1 cellular context compared by ENCODE assay signal in the genomic region with DNA sequence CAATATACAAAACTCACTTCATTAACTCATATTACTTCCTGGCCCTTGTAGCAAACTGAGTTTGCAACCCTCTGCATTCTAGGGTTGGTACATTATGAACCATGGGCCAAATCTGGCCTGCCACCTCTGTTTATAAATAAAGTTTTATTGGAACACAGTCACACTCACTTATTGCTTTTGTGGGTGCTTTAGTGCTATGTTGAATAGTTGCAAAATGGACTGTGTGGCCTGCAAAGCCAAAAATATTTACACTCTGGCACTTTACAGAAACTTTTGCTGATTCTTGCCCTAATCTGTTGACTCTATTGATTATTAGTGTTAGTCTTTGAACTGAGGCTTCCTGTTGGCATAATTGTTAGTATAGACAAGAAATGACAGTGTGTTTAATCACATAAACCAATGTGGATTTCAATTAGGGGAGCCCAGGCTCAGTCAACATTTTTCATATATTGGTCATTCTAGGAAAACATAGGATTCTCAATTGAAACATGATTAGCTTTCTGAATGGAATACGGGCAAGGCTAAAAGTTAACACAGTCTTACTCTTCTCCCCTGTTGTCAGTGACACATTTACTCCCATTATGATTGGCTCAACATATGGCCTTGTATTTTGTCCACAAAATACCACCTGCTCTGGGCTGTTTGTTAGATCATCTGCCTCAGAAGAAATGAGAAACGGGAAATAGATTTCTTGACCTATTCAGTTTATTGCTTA.
TF ChIP-seq lines count a peak whose summit lies in the region.

No MANE protein-coding gene starts in this region.

TF ChIP-seq in HepG2, 621 proteins besides CTCF, POLR2A, EP300 and RAD21 (continued from another document and continues in another):
- TF ChIP-seq, protein P1, sequence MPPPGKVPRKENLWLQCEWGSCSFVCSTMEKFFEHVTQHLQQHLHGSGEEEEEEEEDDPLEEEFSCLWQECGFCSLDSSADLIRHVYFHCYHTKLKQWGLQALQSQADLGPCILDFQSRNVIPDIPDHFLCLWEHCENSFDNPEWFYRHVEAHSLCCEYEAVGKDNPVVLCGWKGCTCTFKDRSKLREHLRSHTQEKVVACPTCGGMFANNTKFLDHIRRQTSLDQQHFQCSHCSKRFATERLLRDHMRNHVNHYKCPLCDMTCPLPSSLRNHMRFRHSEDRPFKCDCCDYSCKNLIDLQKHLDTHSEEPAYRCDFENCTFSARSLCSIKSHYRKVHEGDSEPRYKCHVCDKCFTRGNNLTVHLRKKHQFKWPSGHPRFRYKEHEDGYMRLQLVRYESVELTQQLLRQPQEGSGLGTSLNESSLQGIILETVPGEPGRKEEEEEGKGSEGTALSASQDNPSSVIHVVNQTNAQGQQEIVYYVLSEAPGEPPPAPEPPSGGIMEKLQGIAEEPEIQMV (CRISPR knock-in tag; IDR thresholded peaks at IDR 0.05; ENCODE audit: low read depth), result no peak
- TF ChIP-seq, protein P2, sequence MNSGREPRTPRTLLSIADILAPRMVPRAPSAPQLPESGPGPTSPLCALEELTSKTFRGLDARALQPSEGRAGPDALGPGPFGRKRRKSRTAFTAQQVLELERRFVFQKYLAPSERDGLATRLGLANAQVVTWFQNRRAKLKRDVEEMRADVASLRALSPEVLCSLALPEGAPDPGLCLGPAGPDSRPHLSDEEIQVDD (CRISPR knock-in tag; IDR thresholded peaks at IDR 0.05; ENCODE audit: borderline replicate concordance), result no peak
- TF ChIP-seq ZNF788 (CRISPR knock-in tag; IDR thresholded peaks at IDR 0.05; ENCODE audit: borderline replicate concordance), result peak; percentile 39; the same call in 1 of the 2 replicates
- TF ChIP-seq, protein P3, sequence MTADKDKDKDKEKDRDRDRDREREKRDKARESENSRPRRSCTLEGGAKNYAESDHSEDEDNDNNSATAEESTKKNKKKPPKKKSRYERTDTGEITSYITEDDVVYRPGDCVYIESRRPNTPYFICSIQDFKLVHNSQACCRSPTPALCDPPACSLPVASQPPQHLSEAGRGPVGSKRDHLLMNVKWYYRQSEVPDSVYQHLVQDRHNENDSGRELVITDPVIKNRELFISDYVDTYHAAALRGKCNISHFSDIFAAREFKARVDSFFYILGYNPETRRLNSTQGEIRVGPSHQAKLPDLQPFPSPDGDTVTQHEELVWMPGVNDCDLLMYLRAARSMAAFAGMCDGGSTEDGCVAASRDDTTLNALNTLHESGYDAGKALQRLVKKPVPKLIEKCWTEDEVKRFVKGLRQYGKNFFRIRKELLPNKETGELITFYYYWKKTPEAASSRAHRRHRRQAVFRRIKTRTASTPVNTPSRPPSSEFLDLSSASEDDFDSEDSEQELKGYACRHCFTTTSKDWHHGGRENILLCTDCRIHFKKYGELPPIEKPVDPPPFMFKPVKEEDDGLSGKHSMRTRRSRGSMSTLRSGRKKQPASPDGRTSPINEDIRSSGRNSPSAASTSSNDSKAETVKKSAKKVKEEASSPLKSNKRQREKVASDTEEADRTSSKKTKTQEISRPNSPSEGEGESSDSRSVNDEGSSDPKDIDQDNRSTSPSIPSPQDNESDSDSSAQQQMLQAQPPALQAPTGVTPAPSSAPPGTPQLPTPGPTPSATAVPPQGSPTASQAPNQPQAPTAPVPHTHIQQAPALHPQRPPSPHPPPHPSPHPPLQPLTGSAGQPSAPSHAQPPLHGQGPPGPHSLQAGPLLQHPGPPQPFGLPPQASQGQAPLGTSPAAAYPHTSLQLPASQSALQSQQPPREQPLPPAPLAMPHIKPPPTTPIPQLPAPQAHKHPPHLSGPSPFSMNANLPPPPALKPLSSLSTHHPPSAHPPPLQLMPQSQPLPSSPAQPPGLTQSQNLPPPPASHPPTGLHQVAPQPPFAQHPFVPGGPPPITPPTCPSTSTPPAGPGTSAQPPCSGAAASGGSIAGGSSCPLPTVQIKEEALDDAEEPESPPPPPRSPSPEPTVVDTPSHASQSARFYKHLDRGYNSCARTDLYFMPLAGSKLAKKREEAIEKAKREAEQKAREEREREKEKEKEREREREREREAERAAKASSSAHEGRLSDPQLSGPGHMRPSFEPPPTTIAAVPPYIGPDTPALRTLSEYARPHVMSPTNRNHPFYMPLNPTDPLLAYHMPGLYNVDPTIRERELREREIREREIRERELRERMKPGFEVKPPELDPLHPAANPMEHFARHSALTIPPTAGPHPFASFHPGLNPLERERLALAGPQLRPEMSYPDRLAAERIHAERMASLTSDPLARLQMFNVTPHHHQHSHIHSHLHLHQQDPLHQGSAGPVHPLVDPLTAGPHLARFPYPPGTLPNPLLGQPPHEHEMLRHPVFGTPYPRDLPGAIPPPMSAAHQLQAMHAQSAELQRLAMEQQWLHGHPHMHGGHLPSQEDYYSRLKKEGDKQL (CRISPR knock-in tag; IDR thresholded peaks at IDR 0.05; ENCODE audit: low read depth), result peak; percentile 83
- TF ChIP-seq, protein P4, sequence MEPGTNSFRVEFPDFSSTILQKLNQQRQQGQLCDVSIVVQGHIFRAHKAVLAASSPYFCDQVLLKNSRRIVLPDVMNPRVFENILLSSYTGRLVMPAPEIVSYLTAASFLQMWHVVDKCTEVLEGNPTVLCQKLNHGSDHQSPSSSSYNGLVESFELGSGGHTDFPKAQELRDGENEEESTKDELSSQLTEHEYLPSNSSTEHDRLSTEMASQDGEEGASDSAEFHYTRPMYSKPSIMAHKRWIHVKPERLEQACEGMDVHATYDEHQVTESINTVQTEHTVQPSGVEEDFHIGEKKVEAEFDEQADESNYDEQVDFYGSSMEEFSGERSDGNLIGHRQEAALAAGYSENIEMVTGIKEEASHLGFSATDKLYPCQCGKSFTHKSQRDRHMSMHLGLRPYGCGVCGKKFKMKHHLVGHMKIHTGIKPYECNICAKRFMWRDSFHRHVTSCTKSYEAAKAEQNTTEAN (CRISPR knock-in tag; conservative IDR thresholded peaks at IDR 0.05), result peak; percentile 80
- TF ChIP-seq MTF2 (CRISPR knock-in tag; IDR thresholded peaks at IDR 0.05; ENCODE audit: borderline replicate concordance), result peak; percentile 50; the same call in 1 of the 2 replicates
- no peak for TF ChIP-seq IKZF4 (CRISPR knock-in tag; IDR thresholded peaks at IDR 0.05; ENCODE audit: borderline replicate concordance, low read depth, not compliant biosample characterization)
- TF ChIP-seq ZNF143 (CRISPR knock-in tag; IDR thresholded peaks at IDR 0.05), result no peak
- no peak for TF ChIP-seq ZBTB7A (CRISPR knock-in tag; IDR thresholded peaks at IDR 0.05)
- TF ChIP-seq, protein P5, sequence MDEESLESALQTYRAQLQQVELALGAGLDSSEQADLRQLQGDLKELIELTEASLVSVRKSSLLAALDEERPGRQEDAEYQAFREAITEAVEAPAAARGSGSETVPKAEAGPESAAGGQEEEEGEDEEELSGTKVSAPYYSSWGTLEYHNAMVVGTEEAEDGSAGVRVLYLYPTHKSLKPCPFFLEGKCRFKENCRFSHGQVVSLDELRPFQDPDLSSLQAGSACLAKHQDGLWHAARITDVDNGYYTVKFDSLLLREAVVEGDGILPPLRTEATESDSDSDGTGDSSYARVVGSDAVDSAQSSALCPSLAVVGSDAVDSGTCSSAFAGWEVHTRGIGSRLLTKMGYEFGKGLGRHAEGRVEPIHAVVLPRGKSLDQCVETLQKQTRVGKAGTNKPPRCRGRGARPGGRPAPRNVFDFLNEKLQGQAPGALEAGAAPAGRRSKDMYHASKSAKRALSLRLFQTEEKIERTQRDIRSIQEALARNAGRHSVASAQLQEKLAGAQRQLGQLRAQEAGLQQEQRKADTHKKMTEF (CRISPR knock-in tag; IDR thresholded peaks at IDR 0.05), result peak; percentile 89
- TF ChIP-seq, protein P6, sequence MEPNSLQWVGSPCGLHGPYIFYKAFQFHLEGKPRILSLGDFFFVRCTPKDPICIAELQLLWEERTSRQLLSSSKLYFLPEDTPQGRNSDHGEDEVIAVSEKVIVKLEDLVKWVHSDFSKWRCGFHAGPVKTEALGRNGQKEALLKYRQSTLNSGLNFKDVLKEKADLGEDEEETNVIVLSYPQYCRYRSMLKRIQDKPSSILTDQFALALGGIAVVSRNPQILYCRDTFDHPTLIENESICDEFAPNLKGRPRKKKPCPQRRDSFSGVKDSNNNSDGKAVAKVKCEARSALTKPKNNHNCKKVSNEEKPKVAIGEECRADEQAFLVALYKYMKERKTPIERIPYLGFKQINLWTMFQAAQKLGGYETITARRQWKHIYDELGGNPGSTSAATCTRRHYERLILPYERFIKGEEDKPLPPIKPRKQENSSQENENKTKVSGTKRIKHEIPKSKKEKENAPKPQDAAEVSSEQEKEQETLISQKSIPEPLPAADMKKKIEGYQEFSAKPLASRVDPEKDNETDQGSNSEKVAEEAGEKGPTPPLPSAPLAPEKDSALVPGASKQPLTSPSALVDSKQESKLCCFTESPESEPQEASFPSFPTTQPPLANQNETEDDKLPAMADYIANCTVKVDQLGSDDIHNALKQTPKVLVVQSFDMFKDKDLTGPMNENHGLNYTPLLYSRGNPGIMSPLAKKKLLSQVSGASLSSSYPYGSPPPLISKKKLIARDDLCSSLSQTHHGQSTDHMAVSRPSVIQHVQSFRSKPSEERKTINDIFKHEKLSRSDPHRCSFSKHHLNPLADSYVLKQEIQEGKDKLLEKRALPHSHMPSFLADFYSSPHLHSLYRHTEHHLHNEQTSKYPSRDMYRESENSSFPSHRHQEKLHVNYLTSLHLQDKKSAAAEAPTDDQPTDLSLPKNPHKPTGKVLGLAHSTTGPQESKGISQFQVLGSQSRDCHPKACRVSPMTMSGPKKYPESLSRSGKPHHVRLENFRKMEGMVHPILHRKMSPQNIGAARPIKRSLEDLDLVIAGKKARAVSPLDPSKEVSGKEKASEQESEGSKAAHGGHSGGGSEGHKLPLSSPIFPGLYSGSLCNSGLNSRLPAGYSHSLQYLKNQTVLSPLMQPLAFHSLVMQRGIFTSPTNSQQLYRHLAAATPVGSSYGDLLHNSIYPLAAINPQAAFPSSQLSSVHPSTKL (CRISPR knock-in tag; IDR thresholded peaks at IDR 0.05), result peak; percentile 94
- TF ChIP-seq HNF4A (CRISPR knock-in tag; IDR thresholded peaks at IDR 0.05), result peak; percentile 84
- TF ChIP-seq KDM6A (CRISPR knock-in tag; IDR thresholded peaks at IDR 0.05; ENCODE audit: low read depth), result peak; percentile 76
- 0 out of 2 replicates have a peak, but pooled peaks have one; percentile 26 for TF ChIP-seq ELF4 (CRISPR knock-in tag; IDR thresholded peaks at IDR 0.05; ENCODE audit: borderline replicate concordance)
- no peak for TF ChIP-seq ZNF33B (CRISPR knock-in tag; IDR thresholded peaks at IDR 0.05)
- TF ChIP-seq, protein P7, sequence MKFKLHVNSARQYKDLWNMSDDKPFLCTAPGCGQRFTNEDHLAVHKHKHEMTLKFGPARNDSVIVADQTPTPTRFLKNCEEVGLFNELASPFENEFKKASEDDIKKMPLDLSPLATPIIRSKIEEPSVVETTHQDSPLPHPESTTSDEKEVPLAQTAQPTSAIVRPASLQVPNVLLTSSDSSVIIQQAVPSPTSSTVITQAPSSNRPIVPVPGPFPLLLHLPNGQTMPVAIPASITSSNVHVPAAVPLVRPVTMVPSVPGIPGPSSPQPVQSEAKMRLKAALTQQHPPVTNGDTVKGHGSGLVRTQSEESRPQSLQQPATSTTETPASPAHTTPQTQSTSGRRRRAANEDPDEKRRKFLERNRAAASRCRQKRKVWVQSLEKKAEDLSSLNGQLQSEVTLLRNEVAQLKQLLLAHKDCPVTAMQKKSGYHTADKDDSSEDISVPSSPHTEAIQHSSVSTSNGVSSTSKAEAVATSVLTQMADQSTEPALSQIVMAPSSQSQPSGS (CRISPR knock-in tag; IDR thresholded peaks at IDR 0.05), result peak; percentile 32; the same call in 1 of the 2 replicates
- 0 out of 2 replicates have a peak, but pooled peaks have one; percentile 15 for TF ChIP-seq ZNF12 (CRISPR knock-in tag; IDR thresholded peaks at IDR 0.05)
- TF ChIP-seq LCORL (IDR thresholded peaks at IDR 0.05), result peak; percentile 76; the same call in 1 of the 2 replicates
- TF ChIP-seq LCORL (CRISPR knock-in tag; IDR thresholded peaks at IDR 0.05), result peak; percentile 93
- TF ChIP-seq, protein P8, sequence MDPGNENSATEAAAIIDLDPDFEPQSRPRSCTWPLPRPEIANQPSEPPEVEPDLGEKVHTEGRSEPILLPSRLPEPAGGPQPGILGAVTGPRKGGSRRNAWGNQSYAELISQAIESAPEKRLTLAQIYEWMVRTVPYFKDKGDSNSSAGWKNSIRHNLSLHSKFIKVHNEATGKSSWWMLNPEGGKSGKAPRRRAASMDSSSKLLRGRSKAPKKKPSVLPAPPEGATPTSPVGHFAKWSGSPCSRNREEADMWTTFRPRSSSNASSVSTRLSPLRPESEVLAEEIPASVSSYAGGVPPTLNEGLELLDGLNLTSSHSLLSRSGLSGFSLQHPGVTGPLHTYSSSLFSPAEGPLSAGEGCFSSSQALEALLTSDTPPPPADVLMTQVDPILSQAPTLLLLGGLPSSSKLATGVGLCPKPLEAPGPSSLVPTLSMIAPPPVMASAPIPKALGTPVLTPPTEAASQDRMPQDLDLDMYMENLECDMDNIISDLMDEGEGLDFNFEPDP (CRISPR knock-in tag; conservative IDR thresholded peaks at IDR 0.05), result 0 out of 2 replicates have a peak, but pooled peaks have one; percentile 68
- peak; percentile 78; the same call in 1 of the 2 replicates for TF ChIP-seq ZNF264 (CRISPR knock-in tag; IDR thresholded peaks at IDR 0.05)
- TF ChIP-seq ZNF766 (CRISPR knock-in tag; IDR thresholded peaks at IDR 0.05; ENCODE audit: borderline replicate concordance), result 0 out of 2 replicates have a peak, but pooled peaks have one; percentile 38
- TF ChIP-seq, protein P9, sequence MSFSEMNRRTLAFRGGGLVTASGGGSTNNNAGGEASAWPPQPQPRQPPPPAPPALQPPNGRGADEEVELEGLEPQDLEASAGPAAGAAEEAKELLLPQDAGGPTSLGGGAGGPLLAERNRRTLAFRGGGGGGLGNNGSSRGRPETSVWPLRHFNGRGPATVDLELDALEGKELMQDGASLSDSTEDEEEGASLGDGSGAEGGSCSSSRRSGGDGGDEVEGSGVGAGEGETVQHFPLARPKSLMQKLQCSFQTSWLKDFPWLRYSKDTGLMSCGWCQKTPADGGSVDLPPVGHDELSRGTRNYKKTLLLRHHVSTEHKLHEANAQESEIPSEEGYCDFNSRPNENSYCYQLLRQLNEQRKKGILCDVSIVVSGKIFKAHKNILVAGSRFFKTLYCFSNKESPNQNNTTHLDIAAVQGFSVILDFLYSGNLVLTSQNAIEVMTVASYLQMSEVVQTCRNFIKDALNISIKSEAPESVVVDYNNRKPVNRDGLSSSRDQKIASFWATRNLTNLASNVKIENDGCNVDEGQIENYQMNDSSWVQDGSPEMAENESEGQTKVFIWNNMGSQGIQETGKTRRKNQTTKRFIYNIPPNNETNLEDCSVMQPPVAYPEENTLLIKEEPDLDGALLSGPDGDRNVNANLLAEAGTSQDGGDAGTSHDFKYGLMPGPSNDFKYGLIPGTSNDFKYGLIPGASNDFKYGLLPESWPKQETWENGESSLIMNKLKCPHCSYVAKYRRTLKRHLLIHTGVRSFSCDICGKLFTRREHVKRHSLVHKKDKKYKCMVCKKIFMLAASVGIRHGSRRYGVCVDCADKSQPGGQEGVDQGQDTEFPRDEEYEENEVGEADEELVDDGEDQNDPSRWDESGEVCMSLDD (CRISPR knock-in tag; IDR thresholded peaks at IDR 0.05; ENCODE audit: borderline replicate concordance), result peak; percentile 67; the same call in 1 of the 2 replicates
